Comparison of ENCODE assay signal across 26 cellular contexts in genomic region chr5:169442354-169443248, GRCh38.
DNase-seq lines count a peak whose midpoint lies in the region; ATAC-seq and TF ChIP-seq lines count a peak whose summit lies in the region.
"Had no signal": no experiment of that assay in that cellular context is flagged by ENCODE, and none has a peak within 500 bp of the region (broad histone marks: within the 10 kb centered on the region; RNA-seq: fewer than 3 reads in every experiment).

No MANE protein-coding gene starts in this region.

- intact Hi-C loops in Right ventricle myocardium inferior (cut with DNase I), result no loop called here
- intact Hi-C loops in left ventricle myocardium inferior (cut with micrococcal nuclease), result no loop called here
- intact Hi-C loops in left lung (cut with DNase I), result no loop called here
- intact Hi-C loops in tibial artery (cut with DNase I; ENCODE audit: low total_unique reads), result no loop called here

- H3K4me3 Mint-ChIP-seq in chondrocyte (ENCODE audit: unreplicated experiment), result no peak overlapping the region
- H3K4me3 Mint-ChIP-seq: activated CD4-positive, alpha-beta memory T cell treated with anti-CD3 and anti-CD28 coated beads for 36 hours; activated naive CD4-positive, alpha-beta T cell treated with anti-CD3 and anti-CD28 coated beads, Interleukin-2, amount 50 U/mL, for 24 hours; activated T-cell treated with anti-CD3 and anti-CD28 coated beads, Interleukin-2, amount 50 U/mL, for 4 hours; immature natural killer cell; natural killer cell treated with Interleukin-12 subunit alpha and Interleukin-12 subunit beta and Interleukin-15 and Interleukin-18, amount 100 ng/mL, for 72 hours had no signal

- peak overlapping the region; percentile 42 for H3K27ac Mint-ChIP-seq in chondrocyte (ENCODE audit: unreplicated experiment)
- H3K27ac Mint-ChIP-seq: activated CD4-positive, alpha-beta memory T cell treated with anti-CD3 and anti-CD28 coated beads for 36 hours; activated naive CD4-positive, alpha-beta T cell treated with anti-CD3 and anti-CD28 coated beads, Interleukin-2, amount 50 U/mL, for 24 hours; immature natural killer cell; natural killer cell treated with Interleukin-12 subunit alpha and Interleukin-12 subunit beta and Interleukin-15 and Interleukin-18, amount 100 ng/mL, for 72 hours had no signal

- TF ChIP-seq CTCF in left ventricle myocardium inferior (IDR thresholded peaks at IDR 0.05; ENCODE audit: borderline replicate concordance) (no peak), chondrocyte (IDR thresholded peaks at IDR 0.05) (no peak), left lung (IDR thresholded peaks at IDR 0.05) (no peak), tibial artery (IDR thresholded peaks at IDR 0.05) (no peak)

- H3K9me3 ChIP-seq in left ventricle myocardium inferior (replicated peaks) (no peaks in the 10 kb centered on the region), left lung (no peaks in the 10 kb centered on the region), tibial artery (no peaks in the 10 kb centered on the region)
- H3K9me3 ChIP-seq: body of pancreas, spleen, testis had no signal

- ATAC-seq in Right ventricle myocardium inferior (peak; percentile 66), left lung (peak; percentile 56), GM19452 (IDR thresholded peaks at IDR 0.05; ENCODE audit: unreplicated experiment) (no peak)
- ATAC-seq: activated T-cell treated with anti-CD3 and anti-CD28 coated beads, Interleukin-2, amount 50 U/mL, for 4 hours; body of pancreas; natural killer cell treated with Interleukin-12 subunit alpha and Interleukin-12 subunit beta and Interleukin-15 and Interleukin-18, amount 100 ng/mL, for 72 hours had no signal

- H3K4me1 ChIP-seq in left ventricle myocardium inferior, result peaks cover 19% of the 10 kb centered on the region
- H3K4me1 ChIP-seq in left lung, result no peaks in the 10 kb centered on the region
- peaks cover 0 to 55% (median 39%) of the 10 kb centered on the region in 4 donors for H3K4me1 ChIP-seq in tibial artery
- H3K4me1 ChIP-seq: spleen had no signal

- peaks cover 3% of the 10 kb centered on the region for H3K27me3 Mint-ChIP-seq in chondrocyte (ENCODE audit: low read depth)

- no peaks in the 10 kb centered on the region for H3K36me3 ChIP-seq in left ventricle myocardium inferior
- H3K36me3 ChIP-seq in left lung, result no peaks in the 10 kb centered on the region
- H3K36me3 ChIP-seq in tibial artery, result no peaks in the 10 kb centered on the region
- H3K36me3 ChIP-seq: spleen had no signal

- H3K4me1 Mint-ChIP-seq in chondrocyte (ENCODE audit: low read depth), result peaks cover 42% of the 10 kb centered on the region
- H3K4me1 Mint-ChIP-seq: activated naive CD4-positive, alpha-beta T cell treated with anti-CD3 and anti-CD28 coated beads, Interleukin-2, amount 50 U/mL, for 24 hours; immature natural killer cell had no signal

- H3K9me3 Mint-ChIP-seq in chondrocyte (ENCODE audit: low read depth), result no peaks in the 10 kb centered on the region
- H3K9me3 Mint-ChIP-seq: activated CD4-positive, alpha-beta memory T cell treated with anti-CD3 and anti-CD28 coated beads for 36 hours; activated naive CD4-positive, alpha-beta T cell treated with anti-CD3 and anti-CD28 coated beads, Interleukin-2, amount 50 U/mL, for 24 hours; activated T-cell treated with anti-CD3 and anti-CD28 coated beads, Interleukin-2, amount 50 U/mL, for 4 hours; natural killer cell treated with Interleukin-12 subunit alpha and Interleukin-12 subunit beta and Interleukin-15 and Interleukin-18, amount 100 ng/mL, for 72 hours had no signal

- H3K27ac ChIP-seq in left ventricle myocardium inferior (replicated peaks) (no peak overlapping the region), left lung (no peak overlapping the region), tibial artery (peak overlapping the region; percentile 75 to 82)
- H3K27ac ChIP-seq: 22Rv1, body of pancreas, spleen, testis had no signal

- no peaks in the 10 kb centered on the region for H3K36me3 Mint-ChIP-seq in chondrocyte (ENCODE audit: low read depth)
- H3K36me3 Mint-ChIP-seq: activated CD4-positive, alpha-beta memory T cell treated with anti-CD3 and anti-CD28 coated beads for 36 hours; activated naive CD4-positive, alpha-beta T cell treated with anti-CD3 and anti-CD28 coated beads, Interleukin-2, amount 50 U/mL, for 24 hours; immature natural killer cell; natural killer cell treated with Interleukin-12 subunit alpha and Interleukin-12 subunit beta and Interleukin-15 and Interleukin-18, amount 100 ng/mL, for 72 hours had no signal

- H3K4me3 ChIP-seq in left ventricle myocardium inferior (no peak overlapping the region), left lung (no peak overlapping the region), tibial artery (no peak overlapping the region)
- H3K4me3 ChIP-seq: body of pancreas, dorsolateral prefrontal cortex, spleen, testis had no signal

- DNase-seq in Right ventricle myocardium inferior (ENCODE audit: missing footprints) (no peak), left ventricle myocardium inferior (no peak), chondrocyte (ENCODE audit: low spot score) (no peak), left lung (no peak), tibial artery (no peak), 8988T (no peak), NCI-H1092 treated with DMSO at 0.1 percent for 48 hours (lab: John Stamatoyannopoulos, UW) (no peak)
- DNase-seq: activated CD4-positive, alpha-beta memory T cell treated with anti-CD3 and anti-CD28 coated beads for 36 hours; activated T-cell treated with anti-CD3 and anti-CD28 coated beads, Interleukin-2, amount 50 U/mL, for 4 hours; body of pancreas; C1 segment of cervical spinal cord; DMS 273 treated with DMSO at 0.1 percent for 48 hours; dorsolateral prefrontal cortex; head of caudate nucleus; immature natural killer cell; Kasumi-1; mammary epithelial cell; NCI-H1436; NCI-H345; RPMI8226; spleen; testis had no signal

- H3K27me3 ChIP-seq in left ventricle myocardium inferior (ENCODE audit: low read depth) (peaks cover 11% of the 10 kb centered on the region), left lung (no peaks in the 10 kb centered on the region), tibial artery (no peaks in the 10 kb centered on the region)
- H3K27me3 ChIP-seq: body of pancreas, testis had no signal

Comparison
In these comparisons a context has a peak if more than half of its experiments do, and no peak if none do; other contexts are left out.
1. H3K27ac ChIP-seq: peak in tibial artery (2 of 2); none in left ventricle myocardium inferior (single experiment) and left lung (0 of 2).